19 cellular contexts compared by ENCODE assay signal in the genomic region with DNA sequence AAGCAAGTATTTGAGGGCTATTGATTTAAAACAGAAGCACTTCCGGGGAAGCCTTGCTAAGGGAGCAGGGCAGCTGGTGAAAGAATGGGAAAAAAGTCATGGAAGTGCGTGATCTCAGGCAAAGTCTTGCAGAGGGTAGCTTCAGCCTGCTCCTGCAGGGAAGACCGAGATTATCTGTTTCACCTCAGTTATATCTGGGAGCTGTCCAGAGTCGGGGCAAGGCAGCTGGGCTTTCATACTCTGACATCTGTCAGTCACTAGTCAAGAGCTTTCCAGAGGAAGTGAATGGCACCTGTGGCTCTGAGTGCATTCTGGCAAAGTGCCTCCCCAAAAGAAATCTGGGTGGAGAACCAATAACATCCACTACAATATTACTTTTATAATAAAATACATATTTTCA. TPM values are rescaled to one million over a fixed set of nuclear protein-coding genes. Genes with fewer than 3 reads are reported as not detected.
"Had no signal": no experiment of that assay in that cellular context is flagged by ENCODE, and none has a peak within 500 bp of the region (broad histone marks: within the 10 kb centered on the region; RNA-seq: fewer than 3 reads in every experiment).

No MANE protein-coding gene starts in this region.

- H3K79me2 ChIP-seq: parathyroid adenoma had no signal

- H2AFZ ChIP-seq: parathyroid adenoma had no signal

- H3K9me3 ChIP-seq: prostate gland, right lobe of liver, suprapubic skin, thyroid gland, upper lobe of left lung, uterus had no signal

- H3K27ac ChIP-seq: foreskin keratinocyte, parathyroid adenoma, prostate gland, right lobe of liver, suprapubic skin, thyroid gland, upper lobe of left lung, uterus had no signal

- H3K4me3 ChIP-seq: prostate gland, right lobe of liver, suprapubic skin, thyroid gland, upper lobe of left lung, uterus had no signal

- H3K27me3 ChIP-seq: upper lobe of left lung had no signal

- DNase-seq: effector CD4-positive, alpha-beta T cell; endodermal cell; erythroblast; foreskin keratinocyte; left colon; left ventricle myocardium superior; mesendoderm; naive B cell; right lobe of liver; stimulated activated CD4-positive, alpha-beta T cell treated with anti-CD3 and anti-CD28 coated beads, Interleukin-4, amount 100 ng/mL, for 1 hour; stimulated activated CD8-positive, alpha-beta memory T cell treated with anti-CD3 and anti-CD28 coated beads, Interleukin-4, amount 100 ng/mL, for 48 hours; stimulated activated naive CD8-positive, alpha-beta T cell treated with anti-CD3 and anti-CD28 coated beads, Interleukin-15, Interleukin-2, amounts not matched to agents 100 U/mL and 50 U/mL, for 24 hours; thyroid gland; upper lobe of left lung; uterus had no signal

- H3K36me3 ChIP-seq: prostate gland, right lobe of liver, suprapubic skin, thyroid gland, upper lobe of left lung, uterus had no signal

- H3K4me1 ChIP-seq: foreskin keratinocyte, parathyroid adenoma, prostate gland, right lobe of liver, suprapubic skin, thyroid gland, upper lobe of left lung, uterus had no signal

- H3K9ac ChIP-seq: parathyroid adenoma had no signal

RNA-seq across cellular contexts. Expression of a gene that starts 8.7 kb away (rescaled TPM):
- polyA plus RNA-seq: endothelial cell of umbilical vein, foreskin keratinocyte had no signal
